In genomic region chr20:62444286-62444685, GRCh38 we compare ENCODE assay signal across 4 cellular contexts.
A peak's percentile ranks its signal among the peaks of the same experiment; 100 is the strongest.
TF ChIP-seq lines count a peak whose summit lies in the region.

No MANE protein-coding gene starts in this region.

TF ChIP-seq in SK-N-SH treated with all-trans-retinoic acid at 6 μM for 48 hours, 23 proteins besides CTCF, POLR2A, EP300 and RAD21:
- no peak for TF ChIP-seq GLIS3 (CRISPR knock-in tag; IDR thresholded peaks at IDR 0.05)
- TF ChIP-seq ZFP3 (CRISPR knock-in tag; IDR thresholded peaks at IDR 0.05): peak; percentile 87
- TF ChIP-seq, protein P1, sequence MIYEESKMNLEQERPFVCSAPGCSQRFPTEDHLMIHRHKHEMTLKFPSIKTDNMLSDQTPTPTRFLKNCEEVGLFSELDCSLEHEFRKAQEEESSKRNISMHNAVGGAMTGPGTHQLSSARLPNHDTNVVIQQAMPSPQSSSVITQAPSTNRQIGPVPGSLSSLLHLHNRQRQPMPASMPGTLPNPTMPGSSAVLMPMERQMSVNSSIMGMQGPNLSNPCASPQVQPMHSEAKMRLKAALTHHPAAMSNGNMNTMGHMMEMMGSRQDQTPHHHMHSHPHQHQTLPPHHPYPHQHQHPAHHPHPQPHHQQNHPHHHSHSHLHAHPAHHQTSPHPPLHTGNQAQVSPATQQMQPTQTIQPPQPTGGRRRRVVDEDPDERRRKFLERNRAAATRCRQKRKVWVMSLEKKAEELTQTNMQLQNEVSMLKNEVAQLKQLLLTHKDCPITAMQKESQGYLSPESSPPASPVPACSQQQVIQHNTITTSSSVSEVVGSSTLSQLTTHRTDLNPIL (CRISPR knock-in tag; IDR thresholded peaks at IDR 0.05; ENCODE audit: low read depth): no peak
- TF ChIP-seq RARB (CRISPR knock-in tag; IDR thresholded peaks at IDR 0.05): no peak
- no peak for TF ChIP-seq ZNF565 (CRISPR knock-in tag; conservative IDR thresholded peaks at IDR 0.05; ENCODE audit: low read depth)

TF ChIP-seq in SK-N-SH, 30 proteins besides CTCF, POLR2A, EP300 and RAD21 (continues in another document):
- TF ChIP-seq GABPA (IDR thresholded peaks at IDR 0.05; ENCODE audit: low read depth) (no peak), REST (IDR thresholded peaks at IDR 0.05; ENCODE audit: low read depth, low read length) (no peak), EZH2phosphoT487 (IDR thresholded peaks at IDR 0.05; ENCODE audit: borderline replicate concordance, low read depth) (no peak), TEAD4 (IDR thresholded peaks at IDR 0.05; ENCODE audit: borderline replicate concordance, insufficient read depth) (no peak), JUND (IDR thresholded peaks at IDR 0.05) (no peak), FOXM1 (IDR thresholded peaks at IDR 0.05; ENCODE audit: low read depth) (no peak), TCF12 (IDR thresholded peaks at IDR 0.05) (no peak), MEF2A (IDR thresholded peaks at IDR 0.05; ENCODE audit: borderline replicate concordance, low read depth) (no peak), CHD2 (IDR thresholded peaks at IDR 0.05; ENCODE audit: low read length, partially characterized antibody) (no peak), NRF1 (IDR thresholded peaks at IDR 0.05; ENCODE audit: low read depth, low read length) (no peak), FOSL2 (IDR thresholded peaks at IDR 0.05; ENCODE audit: borderline replicate concordance, low read depth) (no peak)
- TF ChIP-seq, protein P2, sequence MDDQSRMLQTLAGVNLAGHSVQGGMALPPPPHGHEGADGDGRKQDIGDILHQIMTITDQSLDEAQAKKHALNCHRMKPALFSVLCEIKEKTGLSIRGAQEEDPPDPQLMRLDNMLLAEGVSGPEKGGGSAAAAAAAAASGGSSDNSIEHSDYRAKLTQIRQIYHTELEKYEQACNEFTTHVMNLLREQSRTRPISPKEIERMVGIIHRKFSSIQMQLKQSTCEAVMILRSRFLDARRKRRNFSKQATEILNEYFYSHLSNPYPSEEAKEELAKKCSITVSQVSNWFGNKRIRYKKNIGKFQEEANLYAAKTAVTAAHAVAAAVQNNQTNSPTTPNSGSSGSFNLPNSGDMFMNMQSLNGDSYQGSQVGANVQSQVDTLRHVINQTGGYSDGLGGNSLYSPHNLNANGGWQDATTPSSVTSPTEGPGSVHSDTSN (IDR thresholded peaks at IDR 0.05): no peak
- TF ChIP-seq, protein P3, sequence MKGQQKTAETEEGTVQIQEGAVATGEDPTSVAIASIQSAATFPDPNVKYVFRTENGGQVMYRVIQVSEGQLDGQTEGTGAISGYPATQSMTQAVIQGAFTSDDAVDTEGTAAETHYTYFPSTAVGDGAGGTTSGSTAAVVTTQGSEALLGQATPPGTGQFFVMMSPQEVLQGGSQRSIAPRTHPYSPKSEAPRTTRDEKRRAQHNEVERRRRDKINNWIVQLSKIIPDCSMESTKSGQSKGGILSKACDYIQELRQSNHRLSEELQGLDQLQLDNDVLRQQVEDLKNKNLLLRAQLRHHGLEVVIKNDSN (IDR thresholded peaks at IDR 0.05; ENCODE audit: borderline replicate concordance, low read depth): no peak

TF ChIP-seq in HEK293, 187 proteins besides CTCF, POLR2A, EP300 and RAD21:
- TF ChIP-seq ZNF704 (tag by site-specific recombination; IDR thresholded peaks at IDR 0.05) (no peak), ZFP3 (tag by site-specific recombination; IDR thresholded peaks at IDR 0.05; ENCODE audit: low read depth) (peak; percentile 85)
TF ChIP-seq in HEK293: peak in this region for 1.

TF ChIP-seq in K562, 482 proteins besides CTCF, POLR2A, EP300 and RAD21 (continues in another document):
- no peak for TF ChIP-seq STAT5B (CRISPR knock-in tag; IDR thresholded peaks at IDR 0.05)
- no peak for TF ChIP-seq ZNF449 (CRISPR knock-in tag; IDR thresholded peaks at IDR 0.05)
- TF ChIP-seq PCBP2 (IDR thresholded peaks at IDR 0.05; ENCODE audit: low read depth, low read length, poor library complexity, severe bottlenecking): no peak
- TF ChIP-seq, protein P4, sequence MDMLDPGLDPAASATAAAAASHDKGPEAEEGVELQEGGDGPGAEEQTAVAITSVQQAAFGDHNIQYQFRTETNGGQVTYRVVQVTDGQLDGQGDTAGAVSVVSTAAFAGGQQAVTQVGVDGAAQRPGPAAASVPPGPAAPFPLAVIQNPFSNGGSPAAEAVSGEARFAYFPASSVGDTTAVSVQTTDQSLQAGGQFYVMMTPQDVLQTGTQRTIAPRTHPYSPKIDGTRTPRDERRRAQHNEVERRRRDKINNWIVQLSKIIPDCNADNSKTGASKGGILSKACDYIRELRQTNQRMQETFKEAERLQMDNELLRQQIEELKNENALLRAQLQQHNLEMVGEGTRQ (CRISPR knock-in tag; IDR thresholded peaks at IDR 0.05): no peak
- no peak for TF ChIP-seq FIP1L1 (IDR thresholded peaks at IDR 0.05; ENCODE audit: low read depth, low read length, poor library complexity, severe bottlenecking)
- TF ChIP-seq GTF2F1 (IDR thresholded peaks at IDR 0.05; ENCODE audit: low read depth, low read length): no peak
- TF ChIP-seq, protein P5, sequence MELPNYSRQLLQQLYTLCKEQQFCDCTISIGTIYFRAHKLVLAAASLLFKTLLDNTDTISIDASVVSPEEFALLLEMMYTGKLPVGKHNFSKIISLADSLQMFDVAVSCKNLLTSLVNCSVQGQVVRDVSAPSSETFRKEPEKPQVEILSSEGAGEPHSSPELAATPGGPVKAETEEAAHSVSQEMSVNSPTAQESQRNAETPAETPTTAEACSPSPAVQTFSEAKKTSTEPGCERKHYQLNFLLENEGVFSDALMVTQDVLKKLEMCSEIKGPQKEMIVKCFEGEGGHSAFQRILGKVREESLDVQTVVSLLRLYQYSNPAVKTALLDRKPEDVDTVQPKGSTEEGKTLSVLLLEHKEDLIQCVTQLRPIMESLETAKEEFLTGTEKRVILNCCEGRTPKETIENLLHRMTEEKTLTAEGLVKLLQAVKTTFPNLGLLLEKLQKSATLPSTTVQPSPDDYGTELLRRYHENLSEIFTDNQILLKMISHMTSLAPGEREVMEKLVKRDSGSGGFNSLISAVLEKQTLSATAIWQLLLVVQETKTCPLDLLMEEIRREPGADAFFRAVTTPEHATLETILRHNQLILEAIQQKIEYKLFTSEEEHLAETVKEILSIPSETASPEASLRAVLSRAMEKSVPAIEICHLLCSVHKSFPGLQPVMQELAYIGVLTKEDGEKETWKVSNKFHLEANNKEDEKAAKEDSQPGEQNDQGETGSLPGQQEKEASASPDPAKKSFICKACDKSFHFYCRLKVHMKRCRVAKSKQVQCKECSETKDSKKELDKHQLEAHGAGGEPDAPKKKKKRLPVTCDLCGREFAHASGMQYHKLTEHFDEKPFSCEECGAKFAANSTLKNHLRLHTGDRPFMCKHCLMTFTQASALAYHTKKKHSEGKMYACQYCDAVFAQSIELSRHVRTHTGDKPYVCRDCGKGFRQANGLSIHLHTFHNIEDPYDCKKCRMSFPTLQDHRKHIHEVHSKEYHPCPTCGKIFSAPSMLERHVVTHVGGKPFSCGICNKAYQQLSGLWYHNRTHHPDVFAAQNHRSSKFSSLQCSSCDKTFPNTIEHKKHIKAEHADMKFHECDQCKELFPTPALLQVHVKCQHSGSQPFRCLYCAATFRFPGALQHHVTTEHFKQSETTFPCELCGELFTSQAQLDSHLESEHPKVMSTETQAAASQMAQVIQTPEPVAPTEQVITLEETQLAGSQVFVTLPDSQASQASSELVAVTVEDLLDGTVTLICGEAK (IDR thresholded peaks at IDR 0.05): no peak
- TF ChIP-seq, protein P5 (CRISPR knock-in tag; IDR thresholded peaks at IDR 0.05): no peak
- TF ChIP-seq, protein P6, sequence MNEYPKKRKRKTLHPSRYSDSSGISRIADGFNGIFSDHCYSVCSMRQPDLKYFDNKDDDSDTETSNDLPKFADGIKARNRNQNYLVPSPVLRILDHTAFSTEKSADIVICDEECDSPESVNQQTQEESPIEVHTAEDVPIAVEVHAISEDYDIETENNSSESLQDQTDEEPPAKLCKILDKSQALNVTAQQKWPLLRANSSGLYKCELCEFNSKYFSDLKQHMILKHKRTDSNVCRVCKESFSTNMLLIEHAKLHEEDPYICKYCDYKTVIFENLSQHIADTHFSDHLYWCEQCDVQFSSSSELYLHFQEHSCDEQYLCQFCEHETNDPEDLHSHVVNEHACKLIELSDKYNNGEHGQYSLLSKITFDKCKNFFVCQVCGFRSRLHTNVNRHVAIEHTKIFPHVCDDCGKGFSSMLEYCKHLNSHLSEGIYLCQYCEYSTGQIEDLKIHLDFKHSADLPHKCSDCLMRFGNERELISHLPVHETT (CRISPR knock-in tag; conservative IDR thresholded peaks at IDR 0.05 in 1 of 2, IDR thresholded peaks at IDR 0.05 in 1 of 2): no peak
- TF ChIP-seq STAG1 (CRISPR knock-in tag; IDR thresholded peaks at IDR 0.05; ENCODE audit: borderline replicate concordance): no peak
- TF ChIP-seq MAFG (tag; conservative IDR thresholded peaks at IDR 0.05): peak; percentile 52; the same call in 1 of the 2 replicates
- TF ChIP-seq ILK (tag; IDR thresholded peaks at IDR 0.05; ENCODE audit: borderline replicate concordance, low read depth): no peak
- TF ChIP-seq MYC (IDR thresholded peaks at IDR 0.05; ENCODE audit: low read depth, low read length): no peak
- TF ChIP-seq MYC (CRISPR knock-in tag; IDR thresholded peaks at IDR 0.05; ENCODE audit: borderline replicate concordance, low read depth): no peak
- TF ChIP-seq GABPB1 (CRISPR knock-in tag; IDR thresholded peaks at IDR 0.05): no peak
- TF ChIP-seq GTF3C2 (IDR thresholded peaks at IDR 0.05; ENCODE audit: borderline replicate concordance, extremely low read depth, insufficient read length): no peak
- TF ChIP-seq XRCC5 (IDR thresholded peaks at IDR 0.05; ENCODE audit: low read depth, low read length): no peak
- TF ChIP-seq ZEB2 (IDR thresholded peaks at IDR 0.05): no peak
- TF ChIP-seq E2F1 (CRISPR knock-in tag; IDR thresholded peaks at IDR 0.05): no peak
- TF ChIP-seq GTF2B (IDR thresholded peaks at IDR 0.05; ENCODE audit: extremely low read depth, insufficient read length): no peak
- no peak for TF ChIP-seq ZNF551 (CRISPR knock-in tag; IDR thresholded peaks at IDR 0.05)
- peak; percentile 24; the same call in 1 of the 2 replicates for TF ChIP-seq DPF2 (IDR thresholded peaks at IDR 0.05)
- peak; percentile 39; the same call in 1 of the 2 replicates for TF ChIP-seq MAFK (IDR thresholded peaks at IDR 0.05; ENCODE audit: low read length)
- no peak for TF ChIP-seq RBBP5 (IDR thresholded peaks at IDR 0.05; ENCODE audit: borderline replicate concordance, insufficient read depth, low read length, poor library complexity, severe bottlenecking)
